In genomic region chr7:126700807-126701604, GRCh38 we compare ENCODE assay signal across 8 cellular contexts.
DNase-seq lines count a peak whose midpoint lies in the region; ATAC-seq and TF ChIP-seq lines count a peak whose summit lies in the region.

No MANE protein-coding gene starts in this region.

- no peak for TF ChIP-seq POLR2A in testis (IDR thresholded peaks at IDR 0.05)

- intact Hi-C loops in testis (cut with DNase I; ENCODE audit: low total_unique reads) = no loop called here

- ATAC-seq in GM19452 (IDR thresholded peaks at IDR 0.05; ENCODE audit: unreplicated experiment) (peak; percentile 88), HG03469 (IDR thresholded peaks at IDR 0.05; ENCODE audit: unreplicated experiment) (peak; percentile 81)

- no peaks in the 10 kb centered on the region for H4K20me1 ChIP-seq in hepatocyte (ENCODE audit: insufficient read depth, poor library complexity, severe bottlenecking)

- 25% methylated on average over 5 of the region's 5 CpGs for WGBS in hepatocyte (ENCODE audit: low lambda C conversion rate, missing lambda C conversion rate)
- 38 to 40% methylated on average over 5 of the region's 5 CpGs for WGBS in testis, 2 donors

- no peak overlapping the region for H3K27ac ChIP-seq in hepatocyte
- H3K27ac ChIP-seq in testis = no peak overlapping the region

- peak; percentile 97 for DNase-seq in DMS53 treated with DMSO at 0.1 percent for 48 hours (lab: John Stamatoyannopoulos, UW; ENCODE audit: unreplicated experiment)
- DNase-seq in NOMO-1 treated with DMSO at 0.1 percent for 48 hours (lab: John Stamatoyannopoulos, UW; ENCODE audit: unreplicated experiment) = peak; percentile 87
- DNase-seq in activated T-cell treated with anti-CD3 and anti-CD28 coated beads for 24 hours (ENCODE audit: low read depth) = peak; percentile 32
- peak; percentile 63 for DNase-seq in hepatocyte (ENCODE audit: low spot score)
- peak; percentile 40 to 52 for DNase-seq in stimulated activated CD4-positive, alpha-beta T cell treated with anti-CD3 and anti-CD28 coated beads, Interleukin-4, amount 100 ng/mL, for 4 hours
- no peak for DNase-seq in testis

- H3K4me1 ChIP-seq in hepatocyte (ENCODE audit: insufficient read depth) (no peaks in the 10 kb centered on the region), testis (no peaks in the 10 kb centered on the region)

- H3K79me2 ChIP-seq in hepatocyte = no peaks in the 10 kb centered on the region

- TF ChIP-seq CTCF in hepatocyte (IDR thresholded peaks at IDR 0.05; ENCODE audit: poor library complexity) = no peak
- TF ChIP-seq CTCF in testis (IDR thresholded peaks at IDR 0.05) = no peak

- H3K9me2 ChIP-seq in hepatocyte (replicated peaks; ENCODE audit: insufficient read depth) = no peaks in the 10 kb centered on the region

- no peaks in the 10 kb centered on the region for H3K9me3 ChIP-seq in hepatocyte (ENCODE audit: low read depth)
- no peaks in the 10 kb centered on the region for H3K9me3 ChIP-seq in testis

- no peaks in the 10 kb centered on the region for H3K27me3 ChIP-seq in hepatocyte
- H3K27me3 ChIP-seq in testis = no peaks in the 10 kb centered on the region

- H3K36me3 ChIP-seq in hepatocyte (replicated peaks; ENCODE audit: insufficient read depth, low read depth) (no peaks in the 10 kb centered on the region), testis (ENCODE audit: low read depth, missing control alignments) (no peaks in the 10 kb centered on the region)

- no peak overlapping the region for H3K4me3 ChIP-seq in hepatocyte
- no peak overlapping the region for H3K4me3 ChIP-seq in testis

- no peak overlapping the region for H3K4me2 ChIP-seq in hepatocyte

- no peak overlapping the region for H2AFZ ChIP-seq in hepatocyte
